In genomic region chr15:64148581-64148980, GRCh38 we compare ENCODE assay signal across 20 cellular contexts. TPM values are rescaled to one million over a fixed set of nuclear protein-coding genes. Genes with fewer than 3 reads are reported as not detected.
DNase-seq lines count a peak whose midpoint lies in the region; ATAC-seq and TF ChIP-seq lines count a peak whose summit lies in the region.
"Had no signal": no experiment of that assay in that cellular context is flagged by ENCODE, and none has a peak within 500 bp of the region (broad histone marks: within the 10 kb centered on the region; RNA-seq: fewer than 3 reads in every experiment).

No MANE protein-coding gene starts in this region.

- peaks cover 0 to 15% (median 1%) of the 10 kb centered on the region in 4 donors for H3K36me3 ChIP-seq in liver (ENCODE audit: control insufficient read depth in 4 of 4, insufficient read depth in 3 of 4, low read depth in 1 of 4, low read length in 3 of 4)
- H3K36me3 ChIP-seq in right lobe of liver: peaks cover 0 to 6% (median 3%) of the 10 kb centered on the region in 4 donors

- ATAC-seq in right lobe of liver (no peak), HG03521 (IDR thresholded peaks at IDR 0.05; ENCODE audit: unreplicated experiment) (no peak)
- ATAC-seq in stimulated activated memory B cell treated with anti-CD40 and anti-IgM and Interleukin-4, amounts not matched to agents 10 μg/mL and 1 μg/mL and 100 μg/mL, for 72 hours: no peak
- ATAC-seq: A549 had no signal

- 60% methylated on average over 3 of the region's 3 CpGs for WGBS in liver
- WGBS in right lobe of liver (ENCODE audit: insufficient coverage, low coverage, low lambda C conversion rate, missing lambda C conversion rate): 77% methylated on average over 3 of the region's 3 CpGs

- H3K27ac ChIP-seq in liver (ENCODE audit: low read depth in 1 of 2, low read length in 2 of 2) (no peak overlapping the region), right lobe of liver (no peak overlapping the region)
- H3K27ac ChIP-seq: 22Rv1, A549, BLaER1, GM23248, HL-60 had no signal

- H3K4me3 ChIP-seq in liver (ENCODE audit: low read depth in 1 of 3, low read length in 3 of 3) (no peak overlapping the region), right lobe of liver (no peak overlapping the region)
- H3K4me3 ChIP-seq: A549, BLaER1, GM23248, HAP-1 had no signal

- peak overlapping the region; percentile 50 for H3K27ac Mint-ChIP-seq in endothelial cell (ENCODE audit: unreplicated experiment)
- H3K27ac Mint-ChIP-seq in stimulated activated memory B cell treated with anti-CD40 and anti-IgM and Interleukin-4, amounts not matched to agents 10 μg/mL and 1 μg/mL and 100 μg/mL, for 72 hours: peak overlapping the region; percentile 4
- no peak overlapping the region for H3K27ac Mint-ChIP-seq in activated T-helper 2 cell treated with anti-CD3 and anti-CD28 coated beads, Interferon-gamma antibody, Interleukin-2, Interleukin-4, amounts not matched to agents 10 μg/mL and 5 μg/mL and 100 μg/mL, durations not matched to agents 14 hours and 24 hours and 36 hours

- H3K9me3 ChIP-seq in liver (ENCODE audit: control insufficient read depth in 4 of 4, low read length in 3 of 4) (no peaks in the 10 kb centered on the region), right lobe of liver (no peaks in the 10 kb centered on the region)
- H3K9me3 ChIP-seq: A549, BLaER1, HAP-1 had no signal

- no peak for TF ChIP-seq POLR2A in right lobe of liver (IDR thresholded peaks at IDR 0.05)

- DNase-seq in right lobe of liver (no peak), endothelial cell (ENCODE audit: low spot score) (no peak)
- no peak for DNase-seq in activated effector memory CD4-positive, alpha-beta T cell treated with Interleukin-2 at 50 U/mL for 16 hours
- DNase-seq in activated T-helper 2 cell treated with anti-CD3 and anti-CD28 coated beads, Interferon-gamma antibody, Interleukin-2, Interleukin-4, amounts not matched to agents 10 μg/mL and 5 μg/mL and 100 μg/mL, durations not matched to agents 14 hours and 24 hours and 36 hours (ENCODE audit: low spot score): no peak
- DNase-seq: AML-193; CD4-positive, alpha-beta memory T cell; DMS153; DMS79; GDM1; GM23248 had no signal

- no peak overlapping the region for H3K9ac ChIP-seq in liver (ENCODE audit: low read depth in 1 of 2, low read length in 2 of 2)
- H3K9ac ChIP-seq: BLaER1, GM23248 had no signal

- TF ChIP-seq CTCF in liver (IDR thresholded peaks at IDR 0.05; ENCODE audit: low read depth, low read length, missing input control) (no peak), right lobe of liver (IDR thresholded peaks at IDR 0.05) (no peak), endothelial cell (IDR thresholded peaks at IDR 0.05; ENCODE audit: unreplicated experiment) (no peak)

- H3K4me1 Mint-ChIP-seq in endothelial cell (ENCODE audit: unreplicated experiment): peaks cover 8% of the 10 kb centered on the region
- peaks cover 60% of the 10 kb centered on the region for H3K4me1 Mint-ChIP-seq in stimulated activated memory B cell treated with anti-CD40 and anti-IgM and Interleukin-4, amounts not matched to agents 10 μg/mL and 1 μg/mL and 100 μg/mL, for 72 hours
- peaks cover 13% of the 10 kb centered on the region for H3K4me1 Mint-ChIP-seq in activated T-helper 2 cell treated with anti-CD3 and anti-CD28 coated beads, Interferon-gamma antibody, Interleukin-2, Interleukin-4, amounts not matched to agents 10 μg/mL and 5 μg/mL and 100 μg/mL, durations not matched to agents 14 hours and 24 hours and 36 hours (ENCODE audit: low read depth)

- peaks cover 11% of the 10 kb centered on the region for H3K27me3 Mint-ChIP-seq in endothelial cell (ENCODE audit: unreplicated experiment)
- H3K27me3 Mint-ChIP-seq in stimulated activated memory B cell treated with anti-CD40 and anti-IgM and Interleukin-4, amounts not matched to agents 10 μg/mL and 1 μg/mL and 100 μg/mL, for 72 hours: no peaks in the 10 kb centered on the region
- peaks cover 7% of the 10 kb centered on the region for H3K27me3 Mint-ChIP-seq in activated T-helper 2 cell treated with anti-CD3 and anti-CD28 coated beads, Interferon-gamma antibody, Interleukin-2, Interleukin-4, amounts not matched to agents 10 μg/mL and 5 μg/mL and 100 μg/mL, durations not matched to agents 14 hours and 24 hours and 36 hours (ENCODE audit: low read depth)

- no peaks in the 10 kb centered on the region for H3K9me3 Mint-ChIP-seq in endothelial cell (ENCODE audit: unreplicated experiment)
- H3K9me3 Mint-ChIP-seq in stimulated activated memory B cell treated with anti-CD40 and anti-IgM and Interleukin-4, amounts not matched to agents 10 μg/mL and 1 μg/mL and 100 μg/mL, for 72 hours: no peaks in the 10 kb centered on the region
- H3K9me3 Mint-ChIP-seq in activated T-helper 2 cell treated with anti-CD3 and anti-CD28 coated beads, Interferon-gamma antibody, Interleukin-2, Interleukin-4, amounts not matched to agents 10 μg/mL and 5 μg/mL and 100 μg/mL, durations not matched to agents 14 hours and 24 hours and 36 hours: no peaks in the 10 kb centered on the region
- H3K9me3 Mint-ChIP-seq: CD4-positive, alpha-beta memory T cell had no signal

- H3K27me3 ChIP-seq in liver (ENCODE audit: control insufficient read depth in 4 of 4, insufficient read depth in 4 of 4, low read length in 3 of 4): no peaks in the 10 kb centered on the region
- H3K27me3 ChIP-seq in right lobe of liver: no peaks in the 10 kb centered on the region
- H3K27me3 ChIP-seq: BLaER1 had no signal

- intact Hi-C loops in right lobe of liver (cut with DNase I): no loop called here
- intact Hi-C loops in activated T-helper 2 cell treated with anti-CD3 and anti-CD28 coated beads, Interferon-gamma antibody, Interleukin-2, Interleukin-4, amounts not matched to agents 10 μg/mL and 5 μg/mL and 100 μg/mL, durations not matched to agents 14 hours and 24 hours and 36 hours (cut with micrococcal nuclease): no loop called here

- no peak overlapping the region for H3K4me3 Mint-ChIP-seq in endothelial cell (ENCODE audit: unreplicated experiment)
- no peak overlapping the region for H3K4me3 Mint-ChIP-seq in stimulated activated memory B cell treated with anti-CD40 and anti-IgM and Interleukin-4, amounts not matched to agents 10 μg/mL and 1 μg/mL and 100 μg/mL, for 72 hours
- H3K4me3 Mint-ChIP-seq in activated T-helper 2 cell treated with anti-CD3 and anti-CD28 coated beads, Interferon-gamma antibody, Interleukin-2, Interleukin-4, amounts not matched to agents 10 μg/mL and 5 μg/mL and 100 μg/mL, durations not matched to agents 14 hours and 24 hours and 36 hours (ENCODE audit: low read depth): no peak overlapping the region
- H3K4me3 Mint-ChIP-seq: CD14-positive monocyte had no signal

- TF ChIP-seq RAD21 in liver (IDR thresholded peaks at IDR 0.05): no peak

- H3K36me3 Mint-ChIP-seq in endothelial cell (ENCODE audit: low read depth, unreplicated experiment): peaks cover 4% of the 10 kb centered on the region
- H3K36me3 Mint-ChIP-seq in stimulated activated memory B cell treated with anti-CD40 and anti-IgM and Interleukin-4, amounts not matched to agents 10 μg/mL and 1 μg/mL and 100 μg/mL, for 72 hours: no peaks in the 10 kb centered on the region
- peaks cover 3% of the 10 kb centered on the region for H3K36me3 Mint-ChIP-seq in activated T-helper 2 cell treated with anti-CD3 and anti-CD28 coated beads, Interferon-gamma antibody, Interleukin-2, Interleukin-4, amounts not matched to agents 10 μg/mL and 5 μg/mL and 100 μg/mL, durations not matched to agents 14 hours and 24 hours and 36 hours (ENCODE audit: low read depth)

- H3K4me1 ChIP-seq in liver (ENCODE audit: control insufficient read depth in 4 of 4, insufficient read depth in 4 of 4, low read length in 3 of 4) (peaks cover 16 to 23% (median 20%) of the 10 kb centered on the region in 4 donors), right lobe of liver (peaks cover 0 to 22% (median 4%) of the 10 kb centered on the region in 4 donors)

TF ChIP-seq in liver, 16 proteins besides CTCF, POLR2A, EP300 and RAD21 (continues in another document):
- TF ChIP-seq ATF3 (IDR thresholded peaks at IDR 0.05): no peak
- TF ChIP-seq YY1 (IDR thresholded peaks at IDR 0.05): no peak

RNA-seq across cellular contexts. Expression of gene SNX22, which starts 3.0 kb away (rescaled TPM):
- total RNA-seq in liver (10 to 100 TPM in 1 of 2 donors, 1 to 10 TPM in 1; 2.2 to 37.4 TPM), right lobe of liver (1 to 10 TPM in 5 of 6 experiments, under 1 TPM in 1; 0.43 to 4.2 (median 1.6) TPM), endothelial cell (ENCODE audit: unreplicated experiment) (0.41 TPM)
- 1 to 10 TPM; 2.4 to 3.7 TPM for polyA plus RNA-seq in liver
- 0.98 and 1.4 TPM in 2 replicates for total RNA-seq in activated T-helper 2 cell treated with anti-CD3 and anti-CD28 coated beads, Interferon-gamma antibody, Interleukin-2, Interleukin-4, amounts not matched to agents 10 μg/mL and 5 μg/mL and 100 μg/mL, durations not matched to agents 14 hours and 24 hours and 36 hours
- total RNA-seq: Daoy, GM23248 had no signal

RNA-seq across cellular contexts. Expression of gene PPIB, which starts 14.2 kb away (rescaled TPM):
- total RNA-seq in liver (100 to 1,000 TPM; 379 to 638 TPM), right lobe of liver (100 to 1,000 TPM; 276 to 535 (median 474) TPM), endothelial cell (ENCODE audit: unreplicated experiment) (589 TPM)
- polyA plus RNA-seq in liver: 100 to 1,000 TPM; 627 to 768 TPM
- 457 and 465 TPM in 2 replicates for total RNA-seq in activated T-helper 2 cell treated with anti-CD3 and anti-CD28 coated beads, Interferon-gamma antibody, Interleukin-2, Interleukin-4, amounts not matched to agents 10 μg/mL and 5 μg/mL and 100 μg/mL, durations not matched to agents 14 hours and 24 hours and 36 hours

RNA-seq across cellular contexts. Expression of gene SNX1, which starts 52.8 kb away (rescaled TPM):
- total RNA-seq in liver (10 to 100 TPM; 40.0 to 67.4 TPM), right lobe of liver (10 to 100 TPM; 40.7 to 71.1 (median 59.8) TPM), endothelial cell (ENCODE audit: unreplicated experiment) (128 TPM)
- polyA plus RNA-seq in liver: 10 to 100 TPM; 44.4 to 45.6 TPM
- total RNA-seq in activated T-helper 2 cell treated with anti-CD3 and anti-CD28 coated beads, Interferon-gamma antibody, Interleukin-2, Interleukin-4, amounts not matched to agents 10 μg/mL and 5 μg/mL and 100 μg/mL, durations not matched to agents 14 hours and 24 hours and 36 hours: 116 and 117 TPM in 2 replicates

RNA-seq across cellular contexts. Expression of gene CIAO2A, which starts 54.9 kb away (rescaled TPM):
- total RNA-seq in liver (100 to 1,000 TPM; 124 to 147 TPM), right lobe of liver (100 to 1,000 TPM in 4 of 6 experiments, 10 to 100 TPM in 2; 84.2 to 186 (median 126) TPM), endothelial cell (ENCODE audit: unreplicated experiment) (51.4 TPM)
- polyA plus RNA-seq in liver: 100 to 1,000 TPM; 171 to 404 TPM
- 76.1 and 78.3 TPM in 2 replicates for total RNA-seq in activated T-helper 2 cell treated with anti-CD3 and anti-CD28 coated beads, Interferon-gamma antibody, Interleukin-2, Interleukin-4, amounts not matched to agents 10 μg/mL and 5 μg/mL and 100 μg/mL, durations not matched to agents 14 hours and 24 hours and 36 hours
